ENCODE assay signal across 8 cellular contexts in genomic region chrY:14344648-14345333, GRCh38.
A peak's percentile ranks its signal among the peaks of the same experiment; 100 is the strongest.
DNase-seq lines count a peak whose midpoint lies in the region; ATAC-seq lines count a peak whose summit lies in the region.

No MANE protein-coding gene starts in this region.

- intact Hi-C loops in activated CD4-positive, alpha-beta T cell treated with anti-CD3 and anti-CD28 coated beads for 36 hours (cut with DNase I, micrococcal nuclease) = loop anchor here (1.0 to 10.0 kb wide), 7 partner anchors 43 to 1792 kb away; no protein-coding TSS in a partner anchor

- peak; percentile 44 for DNase-seq in activated CD4-positive, alpha-beta T cell treated with anti-CD3 and anti-CD28 coated beads for 36 hours
- DNase-seq in activated CD4-positive, alpha-beta T cell treated with anti-CD3 and anti-CD28 coated beads, Interleukin-2, amount 50 U/mL, for 1 hour = no peak
- no peak for DNase-seq in SKM-1 (lab: John Stamatoyannopoulos, UW; ENCODE audit: unreplicated experiment)

- peak overlapping the region; percentile 38 for H3K4me3 Mint-ChIP-seq in activated CD4-positive, alpha-beta T cell treated with anti-CD3 and anti-CD28 coated beads for 36 hours
- H3K4me3 Mint-ChIP-seq in activated T-helper 17 cell treated with anti-CD3 and anti-CD28 coated beads, Interleukin-2, amount 50 U/mL, for 72 hours = peak overlapping the region; percentile 62
- peak overlapping the region; percentile 66 for H3K4me3 Mint-ChIP-seq in stimulated activated memory B cell treated with anti-CD40 and anti-IgM and Interleukin-4, amounts not matched to agents 10 μg/mL and 1 μg/mL and 100 μg/mL, for 72 hours

- peak overlapping the region; percentile 63 for H3K27ac Mint-ChIP-seq in activated CD4-positive, alpha-beta T cell treated with anti-CD3 and anti-CD28 coated beads for 36 hours
- H3K27ac Mint-ChIP-seq in activated T-helper 17 cell treated with anti-CD3 and anti-CD28 coated beads, Interleukin-2, amount 50 U/mL, for 72 hours = peak overlapping the region; percentile 81
- peak overlapping the region; percentile 84 for H3K27ac Mint-ChIP-seq in stimulated activated memory B cell treated with anti-CD40 and anti-IgM and Interleukin-4, amounts not matched to agents 10 μg/mL and 1 μg/mL and 100 μg/mL, for 72 hours

- H3K9me3 Mint-ChIP-seq in activated CD4-positive, alpha-beta T cell treated with anti-CD3 and anti-CD28 coated beads for 36 hours (ENCODE audit: low read depth) = peaks cover 3% of the 10 kb centered on the region
- no peaks in the 10 kb centered on the region for H3K9me3 Mint-ChIP-seq in activated T-helper 17 cell treated with anti-CD3 and anti-CD28 coated beads, Interleukin-2, amount 50 U/mL, for 72 hours
- no peaks in the 10 kb centered on the region for H3K9me3 Mint-ChIP-seq in stimulated activated memory B cell treated with anti-CD40 and anti-IgM and Interleukin-4, amounts not matched to agents 10 μg/mL and 1 μg/mL and 100 μg/mL, for 72 hours

- peaks cover 3% of the 10 kb centered on the region for H3K36me3 Mint-ChIP-seq in activated CD4-positive, alpha-beta T cell treated with anti-CD3 and anti-CD28 coated beads for 36 hours (ENCODE audit: low read depth)
- no peaks in the 10 kb centered on the region for H3K36me3 Mint-ChIP-seq in activated T-helper 17 cell treated with anti-CD3 and anti-CD28 coated beads, Interleukin-2, amount 50 U/mL, for 72 hours (ENCODE audit: low read depth)
- H3K36me3 Mint-ChIP-seq in stimulated activated memory B cell treated with anti-CD40 and anti-IgM and Interleukin-4, amounts not matched to agents 10 μg/mL and 1 μg/mL and 100 μg/mL, for 72 hours = no peaks in the 10 kb centered on the region

- H3K4me1 Mint-ChIP-seq in activated CD4-positive, alpha-beta T cell treated with anti-CD3 and anti-CD28 coated beads for 36 hours = peaks cover 62% of the 10 kb centered on the region
- H3K4me1 Mint-ChIP-seq in activated T-helper 17 cell treated with anti-CD3 and anti-CD28 coated beads, Interleukin-2, amount 50 U/mL, for 72 hours = peaks cover 21% of the 10 kb centered on the region
- H3K4me1 Mint-ChIP-seq in stimulated activated memory B cell treated with anti-CD40 and anti-IgM and Interleukin-4, amounts not matched to agents 10 μg/mL and 1 μg/mL and 100 μg/mL, for 72 hours = peaks cover 42% of the 10 kb centered on the region

- POLR2A ChIA-PET in activated CD4-positive, alpha-beta T cell treated with anti-CD3 and anti-CD28 coated beads for 36 hours (lab: Charles Lee) = no interaction called here

- CTCF ChIA-PET in activated CD4-positive, alpha-beta T cell treated with anti-CD3 and anti-CD28 coated beads for 36 hours (lab: Charles Lee) = interaction anchor here (0.7 kb wide), 1 partner anchor 175 kb away, joined by 3 read pairs; no protein-coding TSS in a partner anchor

- H3K27me3 Mint-ChIP-seq in activated CD4-positive, alpha-beta T cell treated with anti-CD3 and anti-CD28 coated beads for 36 hours = no peaks in the 10 kb centered on the region
- no peaks in the 10 kb centered on the region for H3K27me3 Mint-ChIP-seq in activated T-helper 17 cell treated with anti-CD3 and anti-CD28 coated beads, Interleukin-2, amount 50 U/mL, for 72 hours
- H3K27me3 Mint-ChIP-seq in stimulated activated memory B cell treated with anti-CD40 and anti-IgM and Interleukin-4, amounts not matched to agents 10 μg/mL and 1 μg/mL and 100 μg/mL, for 72 hours = no peaks in the 10 kb centered on the region

- ATAC-seq in activated CD4-positive, alpha-beta T cell treated with anti-CD3 and anti-CD28 coated beads for 36 hours = peak; percentile 61
- ATAC-seq in HG03139 (IDR thresholded peaks at IDR 0.05; ENCODE audit: unreplicated experiment) (peak; percentile 49), esophagus mucosa (no peak), GM21717 (IDR thresholded peaks at IDR 0.05; ENCODE audit: unreplicated experiment) (no peak)
- ATAC-seq in activated T-helper 17 cell treated with anti-CD3 and anti-CD28 coated beads, Interleukin-2, amount 50 U/mL, for 72 hours (replicated peaks) = peak; percentile 71
- ATAC-seq in stimulated activated memory B cell treated with anti-CD40 and anti-IgM and Interleukin-4, amounts not matched to agents 10 μg/mL and 1 μg/mL and 100 μg/mL, for 72 hours = peak; percentile 69

Comparison
In these comparisons a context has a peak if more than half of its experiments do, and no peak if none do; other contexts are left out.
1. ATAC-seq: peak in activated CD4-positive, alpha-beta T cell treated with anti-CD3 and anti-CD28 coated beads for 36 hours (single experiment), HG03139 (single experiment), activated T-helper 17 cell treated with anti-CD3 and anti-CD28 coated beads, Interleukin-2, amount 50 U/mL, for 72 hours (single experiment) and stimulated activated memory B cell treated with anti-CD40 and anti-IgM and Interleukin-4, amounts not matched to agents 10 μg/mL and 1 μg/mL and 100 μg/mL, for 72 hours (single experiment); none in esophagus mucosa (single experiment) and GM21717 (single experiment).
2. Peak in every context shown above with its lines, with median percentiles within 50 percentile points of each other: H3K27ac Mint-ChIP-seq and H3K4me3 Mint-ChIP-seq.